ENCODE assay signal across 1 cellular context in genomic region chr22:32474635-32475427, GRCh38.
TF ChIP-seq lines count a peak whose summit lies in the region.

FBXO7 (plus strand) TSS chr22:32474811; CDS start chr22:32475003, 192 bp downstream.

TF ChIP-seq in GM12878, 131 proteins besides CTCF, POLR2A, EP300 and RAD21 (continued from another document and continues in another):
- no peak for TF ChIP-seq ATF2 (IDR thresholded peaks at IDR 0.05; ENCODE audit: low read length)
- TF ChIP-seq SIX5 (IDR thresholded peaks at IDR 0.05; ENCODE audit: low read depth, low read length, severe bottlenecking) = no peak
- TF ChIP-seq BACH1 (IDR thresholded peaks at IDR 0.05; ENCODE audit: borderline replicate concordance) = peak; percentile 7; the same call in 1 of the 2 replicates
- no peak for TF ChIP-seq TCF7 (IDR thresholded peaks at IDR 0.05; ENCODE audit: borderline replicate concordance)
- no peak for TF ChIP-seq ELK1 (IDR thresholded peaks at IDR 0.05; ENCODE audit: low read depth, low read length)
- TF ChIP-seq JUND (IDR thresholded peaks at IDR 0.05; ENCODE audit: low read depth, low read length) = peak; percentile 10; the same call in 1 of the 2 replicates
- peak; percentile 69 for TF ChIP-seq NRF1 (conservative IDR thresholded peaks at IDR 0.05; ENCODE audit: low read depth, low read length)
- TF ChIP-seq TCF3 (IDR thresholded peaks at IDR 0.05; ENCODE audit: borderline replicate concordance, insufficient read depth, low read depth, low read length) = 0 out of 2 replicates have a peak, but pooled peaks have one; percentile 10
- peak; percentile 100 for TF ChIP-seq MLLT1 (IDR thresholded peaks at IDR 0.05)
- no peak for TF ChIP-seq RAD51 (IDR thresholded peaks at IDR 0.05)
- TF ChIP-seq SPI1 (IDR thresholded peaks at IDR 0.05; ENCODE audit: borderline replicate concordance, insufficient read depth, low read depth, low read length) = 0 out of 2 replicates have a peak, but pooled peaks have one; percentile 2
- TF ChIP-seq, protein P1, sequence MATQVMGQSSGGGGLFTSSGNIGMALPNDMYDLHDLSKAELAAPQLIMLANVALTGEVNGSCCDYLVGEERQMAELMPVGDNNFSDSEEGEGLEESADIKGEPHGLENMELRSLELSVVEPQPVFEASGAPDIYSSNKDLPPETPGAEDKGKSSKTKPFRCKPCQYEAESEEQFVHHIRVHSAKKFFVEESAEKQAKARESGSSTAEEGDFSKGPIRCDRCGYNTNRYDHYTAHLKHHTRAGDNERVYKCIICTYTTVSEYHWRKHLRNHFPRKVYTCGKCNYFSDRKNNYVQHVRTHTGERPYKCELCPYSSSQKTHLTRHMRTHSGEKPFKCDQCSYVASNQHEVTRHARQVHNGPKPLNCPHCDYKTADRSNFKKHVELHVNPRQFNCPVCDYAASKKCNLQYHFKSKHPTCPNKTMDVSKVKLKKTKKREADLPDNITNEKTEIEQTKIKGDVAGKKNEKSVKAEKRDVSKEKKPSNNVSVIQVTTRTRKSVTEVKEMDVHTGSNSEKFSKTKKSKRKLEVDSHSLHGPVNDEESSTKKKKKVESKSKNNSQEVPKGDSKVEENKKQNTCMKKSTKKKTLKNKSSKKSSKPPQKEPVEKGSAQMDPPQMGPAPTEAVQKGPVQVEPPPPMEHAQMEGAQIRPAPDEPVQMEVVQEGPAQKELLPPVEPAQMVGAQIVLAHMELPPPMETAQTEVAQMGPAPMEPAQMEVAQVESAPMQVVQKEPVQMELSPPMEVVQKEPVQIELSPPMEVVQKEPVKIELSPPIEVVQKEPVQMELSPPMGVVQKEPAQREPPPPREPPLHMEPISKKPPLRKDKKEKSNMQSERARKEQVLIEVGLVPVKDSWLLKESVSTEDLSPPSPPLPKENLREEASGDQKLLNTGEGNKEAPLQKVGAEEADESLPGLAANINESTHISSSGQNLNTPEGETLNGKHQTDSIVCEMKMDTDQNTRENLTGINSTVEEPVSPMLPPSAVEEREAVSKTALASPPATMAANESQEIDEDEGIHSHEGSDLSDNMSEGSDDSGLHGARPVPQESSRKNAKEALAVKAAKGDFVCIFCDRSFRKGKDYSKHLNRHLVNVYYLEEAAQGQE (IDR thresholded peaks at IDR 0.05; ENCODE audit: low read depth, low read length) = no peak
- peak; percentile 73 for TF ChIP-seq NR2C2 (IDR thresholded peaks at IDR 0.05; ENCODE audit: borderline replicate concordance, control insufficient read depth, insufficient read length, low read depth)
- TF ChIP-seq IKZF2 (IDR thresholded peaks at IDR 0.05) = peak in 1 of 2 experiments; percentile 6; a peak in 1 of 4 replicates
- peak; percentile 52; the same call in 2 of the 3 replicates for TF ChIP-seq POU2F2 (IDR thresholded peaks at IDR 0.05; ENCODE audit: borderline replicate concordance, low read depth, low read length)
- TF ChIP-seq SMAD1 (IDR thresholded peaks at IDR 0.05; ENCODE audit: low read depth, partially characterized antibody) = peak; percentile 29
- TF ChIP-seq CHD1 (IDR thresholded peaks at IDR 0.05; ENCODE audit: low read depth, low read length) = no peak; the same call in 1 of the 2 replicates
- no peak for TF ChIP-seq ZSCAN29 (IDR thresholded peaks at IDR 0.05)
- TF ChIP-seq POLR2AphosphoS5 (IDR thresholded peaks at IDR 0.05; ENCODE audit: low read length) = peak; percentile 67; the same call in 1 of the 2 replicates
- peak; percentile 28; the same call in 1 of the 2 replicates for TF ChIP-seq ZNF217 (IDR thresholded peaks at IDR 0.05)
- TF ChIP-seq, protein P2, sequence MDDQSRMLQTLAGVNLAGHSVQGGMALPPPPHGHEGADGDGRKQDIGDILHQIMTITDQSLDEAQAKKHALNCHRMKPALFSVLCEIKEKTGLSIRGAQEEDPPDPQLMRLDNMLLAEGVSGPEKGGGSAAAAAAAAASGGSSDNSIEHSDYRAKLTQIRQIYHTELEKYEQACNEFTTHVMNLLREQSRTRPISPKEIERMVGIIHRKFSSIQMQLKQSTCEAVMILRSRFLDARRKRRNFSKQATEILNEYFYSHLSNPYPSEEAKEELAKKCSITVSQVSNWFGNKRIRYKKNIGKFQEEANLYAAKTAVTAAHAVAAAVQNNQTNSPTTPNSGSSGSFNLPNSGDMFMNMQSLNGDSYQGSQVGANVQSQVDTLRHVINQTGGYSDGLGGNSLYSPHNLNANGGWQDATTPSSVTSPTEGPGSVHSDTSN (IDR thresholded peaks at IDR 0.05; ENCODE audit: insufficient replicate concordance, low read depth, low read length) = no peak
- TF ChIP-seq GATAD2B (conservative IDR thresholded peaks at IDR 0.05; ENCODE audit: low read depth) = peak; percentile 97
- TF ChIP-seq SKIL (IDR thresholded peaks at IDR 0.05; ENCODE audit: low read depth, poor library complexity, severe bottlenecking) = no peak
- TF ChIP-seq RELA (IDR thresholded peaks at IDR 0.05; ENCODE audit: borderline replicate concordance, partially characterized antibody) = peak; percentile 16
- 0 out of 2 replicates have a peak, but pooled peaks have one; percentile 7 for TF ChIP-seq BCL11A (IDR thresholded peaks at IDR 0.05; ENCODE audit: low read depth, low read length)
- peak; percentile 49; the same call in 1 of the 2 replicates for TF ChIP-seq CREM (IDR thresholded peaks at IDR 0.05; ENCODE audit: low read depth)
- TF ChIP-seq NR2C1 (IDR thresholded peaks at IDR 0.05) = peak; percentile 74
- TF ChIP-seq CREB1 (IDR thresholded peaks at IDR 0.05; ENCODE audit: low read depth) = peak; percentile 66; the same call in 1 of the 2 replicates
- TF ChIP-seq CUX1 (IDR thresholded peaks at IDR 0.05; ENCODE audit: insufficient replicate concordance, low read depth, low read length) = peak; percentile 78
- TF ChIP-seq SMAD5 (IDR thresholded peaks at IDR 0.05; ENCODE audit: low read depth) = peak; percentile 44; the same call in 1 of the 2 replicates
- TF ChIP-seq CBX5 (IDR thresholded peaks at IDR 0.05; ENCODE audit: low read depth) = no peak
- 0 out of 2 replicates have a peak, but pooled peaks have one; percentile 32 for TF ChIP-seq RB1 (IDR thresholded peaks at IDR 0.05; ENCODE audit: borderline replicate concordance)
- no peak for TF ChIP-seq MEF2A (IDR thresholded peaks at IDR 0.05; ENCODE audit: insufficient read depth, low read depth, low read length)
- peak; percentile 86 to 97 for TF ChIP-seq SRF (IDR thresholded peaks at IDR 0.05; ENCODE audit: low read depth in 2 of 2, low read length in 2 of 2)
- no peak for TF ChIP-seq JUNB (IDR thresholded peaks at IDR 0.05)
- TF ChIP-seq MYC (IDR thresholded peaks at IDR 0.05; ENCODE audit: insufficient read depth, insufficient read length, insufficient replicate concordance, low read length, severe bottlenecking) = no peak
- peak; percentile 68; the same call in 1 of the 2 replicates for TF ChIP-seq TAF1 (IDR thresholded peaks at IDR 0.05; ENCODE audit: borderline replicate concordance, low read depth, low read length)
- TF ChIP-seq, protein P3, sequence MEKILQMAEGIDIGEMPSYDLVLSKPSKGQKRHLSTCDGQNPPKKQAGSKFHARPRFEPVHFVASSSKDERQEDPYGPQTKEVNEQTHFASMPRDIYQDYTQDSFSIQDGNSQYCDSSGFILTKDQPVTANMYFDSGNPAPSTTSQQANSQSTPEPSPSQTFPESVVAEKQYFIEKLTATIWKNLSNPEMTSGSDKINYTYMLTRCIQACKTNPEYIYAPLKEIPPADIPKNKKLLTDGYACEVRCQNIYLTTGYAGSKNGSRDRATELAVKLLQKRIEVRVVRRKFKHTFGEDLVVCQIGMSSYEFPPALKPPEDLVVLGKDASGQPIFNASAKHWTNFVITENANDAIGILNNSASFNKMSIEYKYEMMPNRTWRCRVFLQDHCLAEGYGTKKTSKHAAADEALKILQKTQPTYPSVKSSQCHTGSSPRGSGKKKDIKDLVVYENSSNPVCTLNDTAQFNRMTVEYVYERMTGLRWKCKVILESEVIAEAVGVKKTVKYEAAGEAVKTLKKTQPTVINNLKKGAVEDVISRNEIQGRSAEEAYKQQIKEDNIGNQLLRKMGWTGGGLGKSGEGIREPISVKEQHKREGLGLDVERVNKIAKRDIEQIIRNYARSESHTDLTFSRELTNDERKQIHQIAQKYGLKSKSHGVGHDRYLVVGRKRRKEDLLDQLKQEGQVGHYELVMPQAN (conservative IDR thresholded peaks at IDR 0.05) = peak; percentile 70
- no peak for TF ChIP-seq HSF1 (IDR thresholded peaks at IDR 0.05; ENCODE audit: low read depth, low read length)
